In genomic region chr5:75612211-75612579, GRCh38 we compare ENCODE assay signal across 9 cellular contexts. TPM values are rescaled to one million over a fixed set of nuclear protein-coding genes. Genes with fewer than 3 reads are reported as not detected.
DNase-seq lines count a peak whose midpoint lies in the region; TF ChIP-seq lines count a peak whose summit lies in the region.
"Had no signal": no experiment of that assay in that cellular context is flagged by ENCODE, and none has a peak within 500 bp of the region (broad histone marks: within the 10 kb centered on the region; RNA-seq: fewer than 3 reads in every experiment).

No MANE protein-coding gene starts in this region.

- no peak for TF ChIP-seq CTCF in BE2C (IDR thresholded peaks at IDR 0.05; ENCODE audit: low read depth, low read length)
- TF ChIP-seq CTCF in foreskin fibroblast (IDR thresholded peaks at IDR 0.05; ENCODE audit: low read depth, low read length): no peak
- TF ChIP-seq CTCF in prostate gland (IDR thresholded peaks at IDR 0.05): no peak
- no peak for TF ChIP-seq CTCF in tibial nerve (IDR thresholded peaks at IDR 0.05)

- H3K4me1 ChIP-seq in BE2C (peaks cover 8% of the 10 kb centered on the region), NT2/D1 (ENCODE audit: insufficient read depth, insufficient read length) (no peaks in the 10 kb centered on the region), prostate gland (replicated peaks) (no peaks in the 10 kb centered on the region), tibial nerve (peaks cover 0 to 23% (median under 1%) of the 10 kb centered on the region in 4 donors)

- WGBS in prostate gland: 11% methylated on average over 12 of the region's 12 CpGs
- 15 to 33% methylated on average over 7 to 12 of the region's 12 CpGs for WGBS in tibial nerve, 2 donors

- no peaks in the 10 kb centered on the region for H3K9me3 ChIP-seq in BE2C
- H3K9me3 ChIP-seq in NT2/D1 (ENCODE audit: insufficient read depth, low read length): no peaks in the 10 kb centered on the region
- H3K9me3 ChIP-seq in prostate gland: no peaks in the 10 kb centered on the region
- H3K9me3 ChIP-seq in tibial nerve: no peaks in the 10 kb centered on the region

- no peaks in the 10 kb centered on the region for H3K27me3 ChIP-seq in BE2C
- no peaks in the 10 kb centered on the region for H3K27me3 ChIP-seq in NT2/D1 (ENCODE audit: insufficient read depth, insufficient read length)
- no peaks in the 10 kb centered on the region for H3K27me3 ChIP-seq in prostate gland (replicated peaks; ENCODE audit: insufficient read depth)
- H3K27me3 ChIP-seq in tibial nerve: no peaks in the 10 kb centered on the region

- intact Hi-C loops in prostate gland (cut with DNase I): no loop called here

- no peak for TF ChIP-seq EP300 in tibial nerve (IDR thresholded peaks at IDR 0.05)

- H3K4me3 ChIP-seq in BE2C (ENCODE audit: low read depth, low read length) (peak overlapping the region; percentile 64), NT2/D1 (ENCODE audit: insufficient read length, low read depth) (peak overlapping the region; percentile 51), foreskin fibroblast (ENCODE audit: low read depth in 1 of 2, low read length in 2 of 2) (peak overlapping the region; percentile 51 to 57), prostate gland (peak overlapping the region; percentile 46 to 50), tibial nerve (peak overlapping the region in 2 of 4 donors; percentile 43 to 66)

- peak; percentile 10 for DNase-seq in BE2C
- no peak for DNase-seq in NT2/D1 (ENCODE audit: low read depth, low spot score)
- DNase-seq in foreskin fibroblast: no peak
- no peak for DNase-seq in prostate gland (ENCODE audit: low spot score)
- DNase-seq in tibial nerve (ENCODE audit: low spot score in 2 of 2): no peak
- no peak for DNase-seq in SW 1271 (lab: John Stamatoyannopoulos, UW)
- DNase-seq in stimulated activated CD4-positive, alpha-beta T cell treated with anti-CD3 and anti-CD28 coated beads, Interleukin-4, amount 100 ng/mL, for 4 hours: no peak
- DNase-seq in MV-4-11 (lab: John Stamatoyannopoulos, UW): no peak
- DNase-seq: CD8-positive, alpha-beta memory T cell had no signal

- H3K27ac ChIP-seq in prostate gland (peak overlapping the region; percentile 73 to 82), tibial nerve (peak overlapping the region in 1 of 4 donors; percentile 26)

- no peak overlapping the region for H3K9ac ChIP-seq in NT2/D1 (ENCODE audit: insufficient read length, low read depth)

- H3K36me3 ChIP-seq in BE2C (no peaks in the 10 kb centered on the region), NT2/D1 (ENCODE audit: insufficient read depth, insufficient read length, low read length) (no peaks in the 10 kb centered on the region), prostate gland (no peaks in the 10 kb centered on the region), tibial nerve (no peaks in the 10 kb centered on the region)

- no peak for TF ChIP-seq POLR2A in prostate gland (IDR thresholded peaks at IDR 0.05)
- TF ChIP-seq POLR2A in tibial nerve (IDR thresholded peaks at IDR 0.05): no peak

RNA-seq across cellular contexts. Expression of gene ANKDD1B, which starts 0.9 kb away (rescaled TPM):
- polyA plus RNA-seq in BE2C (2012; ENCODE audit: insufficient read depth, insufficient read length, low read depth): 0.73 TPM
- total RNA-seq in prostate gland: 1 to 10 TPM; 1.9 to 2.7 TPM
- total RNA-seq in tibial nerve: 1 to 10 TPM in 3 of 4 donors, under 1 TPM in 1; 0.63 to 3.9 (median 1.3) TPM
